In the genomic region with DNA sequence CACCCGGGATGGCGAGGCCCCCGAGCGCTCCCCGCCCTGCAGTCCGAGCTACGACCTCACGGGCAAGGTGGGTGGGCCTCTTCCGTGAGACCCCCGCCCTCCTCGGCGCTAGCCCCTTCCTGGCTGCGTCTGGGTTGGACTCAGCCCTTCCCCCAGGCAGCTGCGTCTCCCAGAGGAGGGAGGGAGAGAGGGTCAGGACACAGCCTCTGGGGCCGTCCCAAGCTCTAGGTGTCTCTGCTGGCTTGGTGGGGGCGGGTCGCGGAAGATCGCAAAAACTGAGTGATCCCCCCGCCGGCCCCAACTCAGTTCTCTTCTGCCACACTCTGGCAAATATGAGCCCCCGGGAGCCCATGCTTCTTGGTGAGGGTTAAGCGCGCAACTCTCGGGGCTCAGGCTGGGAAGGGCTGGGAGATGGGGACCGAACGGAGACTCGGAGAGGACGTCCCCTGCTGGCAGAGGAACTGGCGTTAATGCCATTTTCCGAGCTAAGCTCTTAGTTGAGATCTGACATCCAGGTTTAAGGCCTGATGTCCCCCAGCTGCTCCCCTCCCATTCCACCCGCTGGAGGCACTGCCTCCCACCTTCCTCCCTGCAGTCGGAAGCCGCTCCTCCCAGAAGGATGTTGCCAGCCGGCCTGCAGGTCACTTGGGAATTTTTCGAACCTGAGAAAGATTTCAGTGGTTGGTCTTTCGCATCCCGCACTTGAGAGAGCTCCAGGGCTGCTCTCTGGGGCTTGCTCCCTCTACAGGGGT, we compare ENCODE assay signal across 8 cellular contexts. TPM values are rescaled to one million over a fixed set of nuclear protein-coding genes. Genes with fewer than 3 reads are reported as not detected.
A peak's percentile ranks its signal among the peaks of the same experiment; 100 is the strongest.
DNase-seq lines count a peak whose midpoint lies in the region; ATAC-seq and TF ChIP-seq lines count a peak whose summit lies in the region.

No MANE protein-coding gene starts in this region.

- no peak overlapping the region for H3K27ac Mint-ChIP-seq in chondrocyte (ENCODE audit: unreplicated experiment)

- no peaks in the 10 kb centered on the region for H3K9me3 Mint-ChIP-seq in chondrocyte (ENCODE audit: low read depth)

- H3F3A ChIP-seq in GM23248 (ENCODE audit: insufficient read depth): no peaks in the 10 kb centered on the region

- in situ Hi-C loops in GM23248 (cut with MboI): no loop called here

- H3K27me3 ChIP-seq in GM23248 (replicated peaks; ENCODE audit: insufficient read depth) (peaks cover 54% of the 10 kb centered on the region), SJSA1 (replicated peaks) (peaks cover 13% of the 10 kb centered on the region)

- H3K4me1 Mint-ChIP-seq in chondrocyte (ENCODE audit: low read depth): peaks cover 19% of the 10 kb centered on the region

- 3% methylated on average over 31 to 38 of the region's 38 CpGs for WGBS in GM23248 (ENCODE audit: low coverage in 1 of 2, low lambda C conversion rate in 2 of 2, missing lambda C conversion rate in 2 of 2), 2 experiments
- 3% methylated on average over 38 of the region's 38 CpGs for WGBS in urinary bladder

- H3K27ac ChIP-seq in GM23248 (no peak overlapping the region), SJSA1 (peak overlapping the region; percentile 21), urinary bladder (ENCODE audit: low read depth) (peak overlapping the region; percentile 12)

- peaks cover 28% of the 10 kb centered on the region for H3K27me3 Mint-ChIP-seq in chondrocyte (ENCODE audit: low read depth)

- H3K4me1 ChIP-seq in GM23248 (ENCODE audit: insufficient read depth) (no peaks in the 10 kb centered on the region), SJSA1 (replicated peaks) (peaks cover 39% of the 10 kb centered on the region), urinary bladder (ENCODE audit: insufficient read depth) (no peaks in the 10 kb centered on the region)

- peak overlapping the region; percentile 23; the same call in 1 of the 2 replicates for H2AFZ ChIP-seq in GM23248

- no peak overlapping the region for H3K4me2 ChIP-seq in GM23248 (ENCODE audit: unreplicated experiment)

- no peaks in the 10 kb centered on the region for H3K36me3 Mint-ChIP-seq in chondrocyte (ENCODE audit: low read depth)

- ATAC-seq in GM18907 (IDR thresholded peaks at IDR 0.05; ENCODE audit: unreplicated experiment): no peak

- H3K9me3 ChIP-seq in GM23248 (ENCODE audit: low read depth): no peaks in the 10 kb centered on the region
- H3K9me3 ChIP-seq in SJSA1 (replicated peaks): 0 out of 2 replicates have a peak, but pooled peaks cover 3% of the 10 kb centered on the region

- DNase-seq in AG09319 (ENCODE audit: extremely low read depth, low read depth) (no peak), GM23248 (peak; percentile 47), SJSA1 (ENCODE audit: low read depth in 1 of 2, low spot score in 2 of 2) (peak; percentile 56 to 68), chondrocyte (ENCODE audit: low spot score) (peak; percentile 72), medulla oblongata (ENCODE audit: extremely low spot score) (peak; percentile 17), NCI-H510A (lab: John Stamatoyannopoulos, UW) (no peak)

- peak overlapping the region; percentile 19 for H3K4me3 Mint-ChIP-seq in chondrocyte (ENCODE audit: unreplicated experiment)

- H3K36me3 ChIP-seq in GM23248 (ENCODE audit: low read depth) (no peaks in the 10 kb centered on the region), SJSA1 (no peaks in the 10 kb centered on the region), urinary bladder (ENCODE audit: insufficient read depth) (no peaks in the 10 kb centered on the region)

- no peak overlapping the region for H3K9ac ChIP-seq in GM23248

- no peaks in the 10 kb centered on the region for H3K79me2 ChIP-seq in GM23248 (ENCODE audit: insufficient read depth)

- H3K4me3 ChIP-seq in GM23248: no peak overlapping the region
- H3K4me3 ChIP-seq in SJSA1: peak overlapping the region; percentile 34
- H3K4me3 ChIP-seq in urinary bladder (ENCODE audit: low read depth, low read length): peak overlapping the region; percentile 46

- TF ChIP-seq CTCF in AG09319 (IDR thresholded peaks at IDR 0.05; ENCODE audit: low read depth, low read length) (peak; percentile 23), chondrocyte (IDR thresholded peaks at IDR 0.05) (peak; percentile 73)

- no peaks in the 10 kb centered on the region for H3K9me2 ChIP-seq in GM23248 (ENCODE audit: insufficient read depth)

- no peaks in the 10 kb centered on the region for H4K20me1 ChIP-seq in GM23248 (ENCODE audit: insufficient read depth)

RNA-seq across cellular contexts. Expression of gene RAB37, which starts 0.4 kb away (rescaled TPM):
- 0.11 TPM in 1 of 2 replicates, not detected in the other for total RNA-seq in GM23248 (2014; rRNA removed; shearing (Covaris generic))
- not detected in 2 replicates for polyA plus RNA-seq in GM23248 (2016; fragmentation: Nextera tagmentation; extraction: Ambion mirVana)
- total RNA-seq in SJSA1 (2014; rRNA removed; shearing (Covaris generic)): 1.6 and 3.0 TPM in 2 replicates
- 0.15 TPM in 1 of 3 replicates, not detected in the others for total RNA-seq in chondrocyte
- total RNA-seq in urinary bladder: 3.2 TPM
- 6.7 TPM for polyA plus RNA-seq in urinary bladder

RNA-seq across cellular contexts. Expression of gene NHERF1, which starts 11.0 kb away (rescaled TPM):
- total RNA-seq in GM23248 (2014; rRNA removed; shearing (Covaris generic)): 6.6 and 8.0 TPM in 2 replicates
- polyA plus RNA-seq in GM23248 (2016; fragmentation: Nextera tagmentation; extraction: Ambion mirVana) (9.1 and 9.4 TPM in 2 replicates), urinary bladder (16.7 TPM)
- total RNA-seq in SJSA1 (2014; rRNA removed; shearing (Covaris generic)): 41.6 and 62.1 TPM in 2 replicates
- total RNA-seq in chondrocyte (98.7 to 108 TPM (median 98.7 TPM) in 3 replicates), urinary bladder (8.5 TPM)

RNA-seq across cellular contexts. Expression of gene CD300LF, which starts 24.8 kb away (rescaled TPM):
- not detected in 2 replicates for total RNA-seq in GM23248 (2014; rRNA removed; shearing (Covaris generic))
- polyA plus RNA-seq in GM23248 (2016; fragmentation: Nextera tagmentation; extraction: Ambion mirVana) (not detected in 2 replicates), urinary bladder (1.3 TPM)
- total RNA-seq in SJSA1 (2014; rRNA removed; shearing (Covaris generic)): not detected in 2 replicates
- total RNA-seq in chondrocyte (not detected in 3 replicates), urinary bladder (0.63 TPM)

RNA-seq across cellular contexts. Expression of gene NAT9, which starts 38.7 kb away (rescaled TPM):
- 23.6 and 26.4 TPM in 2 replicates for total RNA-seq in GM23248 (2014; rRNA removed; shearing (Covaris generic))
- polyA plus RNA-seq in GM23248 (2016; fragmentation: Nextera tagmentation; extraction: Ambion mirVana): 31.0 and 34.6 TPM in 2 replicates
- 32.9 and 61.3 TPM in 2 replicates for total RNA-seq in SJSA1 (2014; rRNA removed; shearing (Covaris generic))
- 46.8 to 48.9 TPM (median 47.4 TPM) in 3 replicates for total RNA-seq in chondrocyte
- 20.7 TPM for total RNA-seq in urinary bladder
- 33.3 TPM for polyA plus RNA-seq in urinary bladder

Comparison
In these comparisons a context has a peak if more than half of its experiments do, and no peak if none do; other contexts are left out.
1. DNase-seq: peak in GM23248 (single experiment), SJSA1 (2 of 2), chondrocyte (single experiment) and medulla oblongata (single experiment); none in AG09319 (single experiment) and NCI-H510A (single experiment).